In the genomic region with DNA sequence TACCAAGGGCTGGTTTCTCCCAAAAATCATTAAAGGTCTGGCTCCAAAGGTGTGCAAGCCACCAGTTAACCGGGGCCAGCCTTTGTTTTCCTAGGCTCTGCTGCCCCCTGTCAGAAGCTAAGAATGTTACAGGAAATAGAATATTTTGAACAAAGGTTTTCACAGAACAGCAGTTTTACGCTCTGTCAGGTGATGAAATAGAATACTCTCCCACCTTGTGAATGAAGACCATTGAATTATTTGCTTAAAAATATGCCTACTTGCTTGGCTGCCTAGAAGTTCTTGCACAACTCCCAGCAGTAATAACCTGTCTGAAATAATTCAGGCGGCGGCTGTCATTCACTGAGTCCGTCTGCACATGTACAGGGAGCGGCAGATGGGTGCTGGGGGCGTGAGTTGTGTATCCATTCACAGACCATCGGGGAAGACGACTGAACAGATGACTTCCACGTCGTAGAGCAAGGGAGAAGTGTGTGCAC, we compare ENCODE assay signal across 8 cellular contexts. TPM values are rescaled to one million over a fixed set of nuclear protein-coding genes. Genes with fewer than 3 reads are reported as not detected.
A peak's percentile ranks its signal among the peaks of the same experiment; 100 is the strongest.
DNase-seq lines count a peak whose midpoint lies in the region; ATAC-seq and TF ChIP-seq lines count a peak whose summit lies in the region.

No MANE protein-coding gene starts in this region.

- peak; percentile 73 for TF ChIP-seq CTCF in AG09319 (IDR thresholded peaks at IDR 0.05; ENCODE audit: low read depth, low read length)
- TF ChIP-seq CTCF in GM20000 (IDR thresholded peaks at IDR 0.05; ENCODE audit: extremely low read depth, missing control alignments) = peak; percentile 73

- ATAC-seq in left lobe of liver (peak; percentile 98), GM19463 (IDR thresholded peaks at IDR 0.05; ENCODE audit: unreplicated experiment) (no peak)

- no peak for DNase-seq in AG09319 (ENCODE audit: extremely low read depth, low read depth)
- peak; percentile 76 for DNase-seq in GM20000 (ENCODE audit: low spot score)
- peak; percentile 86 for DNase-seq in NCI-H2171 (lab: John Stamatoyannopoulos, UW)
- peak; percentile 47 for DNase-seq in activated CD4-positive, CD25-positive, alpha-beta regulatory T cell treated with anti-CD3 and anti-CD28 coated beads, Interleukin-2, amount 50 U/mL, for 16 hours (ENCODE audit: low read depth, low spot score)
- peak; percentile 61 for DNase-seq in central memory CD4-positive, alpha-beta T cell
- DNase-seq in left lobe of liver (ENCODE audit: low spot score) = peak; percentile 57
- peak; percentile 44 to 47 for DNase-seq in stimulated activated CD4-positive, alpha-beta T cell treated with anti-CD3 and anti-CD28 coated beads, Interleukin-4, amount 100 ng/mL, for 48 hours (ENCODE audit: low read depth in 2 of 2)

RNA-seq across cellular contexts. Expression of gene SF3B1, which starts 56.3 kb away (rescaled TPM):
- 83.5 TPM for total RNA-seq in left lobe of liver
